ENCODE assay signal across 5 cellular contexts in the genomic region with DNA sequence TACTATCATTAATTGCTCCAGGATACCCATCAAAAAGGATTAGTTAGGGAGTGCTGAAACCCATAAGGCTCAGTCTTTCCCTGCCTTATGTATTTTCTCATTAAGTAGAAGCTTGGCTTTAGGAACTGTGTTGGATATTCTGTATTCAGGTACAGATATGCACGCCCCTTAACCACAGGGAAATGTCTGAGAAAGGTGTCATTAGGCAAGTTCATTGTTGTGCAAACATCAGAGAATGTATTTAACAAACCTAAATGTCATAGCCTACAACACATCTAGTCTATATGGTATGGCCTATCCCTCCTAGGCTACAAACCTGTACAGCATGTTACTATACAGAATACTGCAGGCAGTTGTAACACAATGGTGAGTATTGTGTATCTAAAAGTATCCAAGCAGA. TPM values are rescaled to one million over a fixed set of nuclear protein-coding genes. Genes with fewer than 3 reads are reported as not detected.
DNase-seq lines count a peak whose midpoint lies in the region; ATAC-seq and TF ChIP-seq lines count a peak whose summit lies in the region.
"Not testable (repeated sequence)": the region's sequence is repeated elsewhere in the genome, so short reads cannot be mapped to it uniquely, and the experiment has no call there.

No MANE protein-coding gene starts in this region.

- not testable (repeated sequence) for H3K9ac ChIP-seq in PC-3 (ENCODE audit: low read length); mammary epithelial cell (ENCODE audit: insufficient read depth, low read length)

- H3K4me3 ChIP-seq in PC-3 (ENCODE audit: low read length); mammary epithelial cell (replicated peaks in 1 of 3; ENCODE audit: insufficient read depth in 1 of 3, low read depth in 2 of 3, low read length in 3 of 3); epithelial cell of esophagus (ENCODE audit: low read length); mucosa of descending colon: not testable (repeated sequence)

- H3K9me2 ChIP-seq in PC-3 (replicated peaks; ENCODE audit: low read length), result not testable (repeated sequence)

- not testable (repeated sequence) for H3K36me3 Mint-ChIP-seq in WTC11

- not testable (repeated sequence) for H3K9me3 Mint-ChIP-seq in WTC11

- in situ Hi-C loops in mammary epithelial cell (cut with MboI; ENCODE audit: low sequenced_read_pairs in 2 of 2), result not testable (repeated sequence)

- H3F3A ChIP-seq in PC-3 (ENCODE audit: low read length, unreplicated experiment), result not testable (repeated sequence)

- not testable (repeated sequence) for H3K27me3 Mint-ChIP-seq in WTC11 (ENCODE audit: low read depth)

- not testable (repeated sequence) for H3K4me2 ChIP-seq in PC-3 (ENCODE audit: low read length); mammary epithelial cell (ENCODE audit: insufficient read depth, low read depth, low read length)

- not testable (repeated sequence) for H3K27me3 ChIP-seq in PC-3 (ENCODE audit: low read length); mammary epithelial cell (ENCODE audit: insufficient read depth, low read length)

- CTCF ChIA-PET in PC-3 (lab: Charles Lee); WTC11 (lab: Charles Lee); mammary epithelial cell (lab: Charles Lee; ENCODE audit: low non-redundant PET): not testable (repeated sequence)

- ATAC-seq in PC-3, result peak; percentile 36; the same call in 1 of the 2 replicates
- peak; percentile 15; the same call in 1 of the 2 replicates for ATAC-seq in WTC11
- ATAC-seq in mucosa of descending colon, result peak; percentile 15

- dilution Hi-C loops in mammary epithelial cell (cut with HindIII; ENCODE audit: low sequenced_read_pairs), result not testable (repeated sequence)

- WGBS in mammary epithelial cell (ENCODE audit: low coverage, missing lambda C conversion rate), result 62% methylated on average over 1 of the region's 1 CpG

- H4K20me1 ChIP-seq in PC-3 (ENCODE audit: low read length); mammary epithelial cell (ENCODE audit: insufficient read depth, low read length): not testable (repeated sequence)

- not testable (repeated sequence) for H3K79me2 ChIP-seq in PC-3 (ENCODE audit: low read length); mammary epithelial cell (ENCODE audit: insufficient read depth, low read length)

- intact Hi-C loops in PC-3 (cut with micrococcal nuclease); mammary epithelial cell (cut with micrococcal nuclease); mucosa of descending colon (cut with DNase I, micrococcal nuclease): not testable (repeated sequence)

- not testable (repeated sequence) for H3K27ac ChIP-seq in PC-3 (ENCODE audit: low read length); mammary epithelial cell (ENCODE audit: insufficient read depth, low read depth, low read length)

- not testable (repeated sequence) for TF ChIP-seq CTCF in PC-3 (conservative IDR thresholded peaks at IDR 0.05; ENCODE audit: low read depth, low read length); WTC11 (IDR thresholded peaks at IDR 0.05); mammary epithelial cell (conservative IDR thresholded peaks at IDR 0.05 in 1 of 2, IDR thresholded peaks at IDR 0.05 in 1 of 2; ENCODE audit: extremely low read depth in 1 of 2, insufficient read depth in 1 of 2, low read depth in 1 of 2, low read length in 2 of 2); epithelial cell of esophagus (IDR thresholded peaks at IDR 0.05; ENCODE audit: insufficient read depth, low read depth, low read length, missing control alignments); mucosa of descending colon (IDR thresholded peaks at IDR 0.05)

- H3K36me3 ChIP-seq in PC-3 (ENCODE audit: low read depth, low read length); mammary epithelial cell (ENCODE audit: insufficient read depth, low read length); mucosa of descending colon (ENCODE audit: low read depth): not testable (repeated sequence)

- BruUV-seq in PC-3 (replicated peaks; lab: Mats Ljungman, UMichigan); mammary epithelial cell (replicated peaks; lab: Mats Ljungman, UMichigan): not testable (repeated sequence)

- DNase-seq in PC-3; WTC11 (ENCODE audit: low spot score); mucosa of descending colon: not testable (repeated sequence)
- DNase-seq in mammary epithelial cell (peak; percentile 21), epithelial cell of esophagus (ENCODE audit: low read depth) (peak; percentile 19)

- peaks cover 12% of the 10 kb centered on the region for H3K4me1 Mint-ChIP-seq in WTC11

- H3K9me3 ChIP-seq in PC-3 (ENCODE audit: low read length); mammary epithelial cell (replicated peaks; ENCODE audit: insufficient read depth, low read length); mucosa of descending colon: not testable (repeated sequence)

- H3K27ac Mint-ChIP-seq in WTC11, result not testable (repeated sequence)

- H3K4me1 ChIP-seq in PC-3 (ENCODE audit: insufficient read depth, low read length); mammary epithelial cell (ENCODE audit: insufficient read depth, low read length); mucosa of descending colon (ENCODE audit: low read depth): not testable (repeated sequence)

- H2AFZ ChIP-seq in PC-3 (ENCODE audit: low read length); mammary epithelial cell (ENCODE audit: low read depth, low read length): not testable (repeated sequence)

- H3K4me3 Mint-ChIP-seq in WTC11, result not testable (repeated sequence)

- POLR2A ChIA-PET in PC-3 (lab: Charles Lee; ENCODE audit: unreplicated experiment); WTC11 (lab: Charles Lee): not testable (repeated sequence)

RNA-seq across cellular contexts. Expression of a gene that starts 54.3 kb away (rescaled TPM):
- 39.9 and 42.2 TPM in 2 replicates for total RNA-seq in PC-3 (2014; rRNA removed)
- total RNA-seq in WTC11 (2021), result 66.8 to 90.4 TPM (median 68.9 TPM) in 3 replicates
- total RNA-seq in mammary epithelial cell, result 10 to 100 TPM; 56.1 to 89.9 TPM
- polyA plus RNA-seq in mammary epithelial cell, result 9.9 TPM
- polyA minus RNA-seq in mammary epithelial cell, result 55.4 TPM
- 10 to 100 TPM; 48.3 to 81.0 (median 51.9) TPM for total RNA-seq in mucosa of descending colon
